9 cellular contexts compared by ENCODE assay signal in genomic region chr1:30887485-30888315, GRCh38. TPM values are rescaled to one million over a fixed set of nuclear protein-coding genes. Genes with fewer than 3 reads are reported as not detected.
DNase-seq lines count a peak whose midpoint lies in the region; ATAC-seq and TF ChIP-seq lines count a peak whose summit lies in the region.
"Had no signal": no experiment of that assay in that cellular context is flagged by ENCODE, and none has a peak within 500 bp of the region (broad histone marks: within the 10 kb centered on the region; RNA-seq: fewer than 3 reads in every experiment).

No MANE protein-coding gene starts in this region.

- H3K4me3 ChIP-seq in ascending aorta: peak overlapping the region in 1 of 2 donors; percentile 3

- peak; percentile 55 for DNase-seq in HFFc6
- DNase-seq in ascending aorta (ENCODE audit: low spot score in 2 of 2): peak in 1 of 2 donors; percentile 82
- no peak for DNase-seq in left ventricle myocardium superior
- DNase-seq in substantia nigra (lab: John Stamatoyannopoulos, UW): no peak
- DNase-seq in NCI-H1930 (lab: John Stamatoyannopoulos, UW): no peak
- DNase-seq in stimulated activated naive CD4-positive, alpha-beta T cell (lab: John Stamatoyannopoulos, UW): no peak
- DNase-seq: activated T-cell treated with anti-CD3 and anti-CD28 coated beads, Interleukin-2, amount 50 U/mL, for 1 hour had no signal

- peak overlapping the region; percentile 80 for H3K27ac Mint-ChIP-seq in HFFc6

- no peaks in the 10 kb centered on the region for H3K9me3 Mint-ChIP-seq in HFFc6

- H3K36me3 Mint-ChIP-seq in HFFc6 (ENCODE audit: low read depth): no peaks in the 10 kb centered on the region

- TF ChIP-seq CTCF in HFFc6 (IDR thresholded peaks at IDR 0.05): no peak
- no peak for TF ChIP-seq CTCF in ascending aorta (IDR thresholded peaks at IDR 0.05)

- 0 out of 2 replicates have a peak overlapping the region, but pooled peaks have one; percentile 22 for H3K4me3 Mint-ChIP-seq in HFFc6

- no peaks in the 10 kb centered on the region for H3K27me3 ChIP-seq in ascending aorta

- peaks cover 12 to 50% of the 10 kb centered on the region in 2 donors for H3K4me1 ChIP-seq in ascending aorta

- H3K27ac ChIP-seq in ascending aorta: peak overlapping the region; percentile 93 to 97
- H3K27ac ChIP-seq in substantia nigra (ENCODE audit: low read depth, low read length, poor library complexity, severe bottlenecking): peak overlapping the region; percentile 31

- peak; percentile 39 for ATAC-seq in left ventricle myocardium superior
- no peak for ATAC-seq in GM18907 (IDR thresholded peaks at IDR 0.05; ENCODE audit: unreplicated experiment)
- no peak for ATAC-seq in GM19351 (IDR thresholded peaks at IDR 0.05; ENCODE audit: unreplicated experiment)

- H3K4me1 Mint-ChIP-seq in HFFc6 (ENCODE audit: low read depth): peaks cover 28% of the 10 kb centered on the region

- H3K36me3 ChIP-seq in ascending aorta: no peaks in the 10 kb centered on the region

- intact Hi-C loops in ascending aorta (cut with DNase I): loop anchor here (1.0 kb wide), 2 partner anchors 20 to 63 kb away; no protein-coding TSS in a partner anchor
- intact Hi-C loops in left ventricle myocardium superior (cut with micrococcal nuclease): no loop called here

- no peaks in the 10 kb centered on the region for H3K9me3 ChIP-seq in ascending aorta

- no peaks in the 10 kb centered on the region; the same call in none of the 2 replicates for H3K27me3 Mint-ChIP-seq in HFFc6 (ENCODE audit: insufficient read depth)

RNA-seq across cellular contexts. Expression of gene SDC3, which starts 20.9 kb away (rescaled TPM):
- total RNA-seq in HFFc6 (2021; fragmentation: NEBNext Ultra II Directional; extraction: Animal tissue kit (Norgen Biotek cat#: 25700)): 10 to 100 TPM; 50.9 to 60.5 (median 56.7) TPM
- total RNA-seq in ascending aorta (51.9 TPM), left ventricle myocardium superior (19.6 TPM)
